In the genomic region with DNA sequence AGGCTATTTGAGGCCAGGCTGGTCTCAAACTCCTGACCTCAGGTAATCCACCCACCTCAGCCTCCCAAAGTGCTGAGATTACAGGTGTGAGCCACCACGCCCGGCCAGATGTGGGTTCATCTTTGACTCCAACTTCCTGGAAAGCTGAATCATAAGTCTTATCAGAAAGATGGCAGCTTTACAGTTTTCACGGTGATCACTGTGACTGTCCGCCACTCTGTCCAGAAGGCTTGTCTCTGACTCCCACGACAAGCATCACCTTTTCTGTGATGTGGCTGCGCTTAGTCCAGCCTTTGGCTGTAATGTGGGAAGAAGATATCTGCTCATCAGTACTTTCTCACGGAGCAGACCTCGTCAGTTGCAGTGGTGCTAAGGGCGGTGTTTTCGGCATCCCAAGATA, we compare ENCODE assay signal across 1 cellular context.
TF ChIP-seq lines count a peak whose summit lies in the region.

No MANE protein-coding gene starts in this region.

TF ChIP-seq in K562, 482 proteins besides CTCF, POLR2A, EP300 and RAD21 (continues in another document):
- TF ChIP-seq ZNF384 (IDR thresholded peaks at IDR 0.05; ENCODE audit: low read depth, low read length) (no peak), SREBF1 (IDR thresholded peaks at IDR 0.05; ENCODE audit: borderline replicate concordance, low read depth, low read length) (no peak), SMAD1 (IDR thresholded peaks at IDR 0.05; ENCODE audit: low read depth, low read length, partially characterized antibody) (no peak), NR4A1 (CRISPR knock-in tag; IDR thresholded peaks at IDR 0.05) (no peak), NR4A1 (tag; IDR thresholded peaks at IDR 0.05) (no peak), MCM7 (IDR thresholded peaks at IDR 0.05) (no peak), ETS2 (tag; IDR thresholded peaks at IDR 0.05; ENCODE audit: borderline replicate concordance, poor library complexity, severe bottlenecking) (no peak), RHOXF2B (CRISPR knock-in tag; conservative IDR thresholded peaks at IDR 0.05) (no peak), NEUROD1 (IDR thresholded peaks at IDR 0.05; ENCODE audit: borderline replicate concordance, low read depth, low read length, partially characterized antibody) (no peak), RBFOX2 (IDR thresholded peaks at IDR 0.05; ENCODE audit: low read depth, low read length) (no peak), FIP1L1 (IDR thresholded peaks at IDR 0.05; ENCODE audit: low read depth, low read length, poor library complexity, severe bottlenecking) (no peak), EGR1 (conservative IDR thresholded peaks at IDR 0.05) (peak; percentile 47), STAT5A (IDR thresholded peaks at IDR 0.05; ENCODE audit: borderline replicate concordance, low read length) (peak; percentile 56; the same call in 1 of the 2 replicates), JUND (IDR thresholded peaks at IDR 0.05; ENCODE audit: borderline replicate concordance, low read depth, low read length) (peak; percentile 48; the same call in 1 of the 2 replicates), JUND (tag; IDR thresholded peaks at IDR 0.05; ENCODE audit: borderline replicate concordance, low read depth, low read length) (no peak; the same call in 2 of the 3 replicates), ZNF347 (CRISPR knock-in tag; IDR thresholded peaks at IDR 0.05; ENCODE audit: low read depth) (no peak), KHSRP (IDR thresholded peaks at IDR 0.05) (no peak), SMARCE1 (IDR thresholded peaks at IDR 0.05) (no peak), ZFP1 (CRISPR knock-in tag; IDR thresholded peaks at IDR 0.05) (no peak), ZBTB17 (CRISPR knock-in tag; IDR thresholded peaks at IDR 0.05) (no peak), YBX1 (IDR thresholded peaks at IDR 0.05) (no peak), NRF1 (conservative IDR thresholded peaks at IDR 0.05 in 1 of 2, IDR thresholded peaks at IDR 0.05 in 1 of 2) (no peak), LARP7 (IDR thresholded peaks at IDR 0.05) (no peak), PTRF (tag; IDR thresholded peaks at IDR 0.05) (no peak), CREB1 (IDR thresholded peaks at IDR 0.05) (no peak), CREB1 (CRISPR knock-in tag; IDR thresholded peaks at IDR 0.05) (no peak)
- TF ChIP-seq, protein P1, sequence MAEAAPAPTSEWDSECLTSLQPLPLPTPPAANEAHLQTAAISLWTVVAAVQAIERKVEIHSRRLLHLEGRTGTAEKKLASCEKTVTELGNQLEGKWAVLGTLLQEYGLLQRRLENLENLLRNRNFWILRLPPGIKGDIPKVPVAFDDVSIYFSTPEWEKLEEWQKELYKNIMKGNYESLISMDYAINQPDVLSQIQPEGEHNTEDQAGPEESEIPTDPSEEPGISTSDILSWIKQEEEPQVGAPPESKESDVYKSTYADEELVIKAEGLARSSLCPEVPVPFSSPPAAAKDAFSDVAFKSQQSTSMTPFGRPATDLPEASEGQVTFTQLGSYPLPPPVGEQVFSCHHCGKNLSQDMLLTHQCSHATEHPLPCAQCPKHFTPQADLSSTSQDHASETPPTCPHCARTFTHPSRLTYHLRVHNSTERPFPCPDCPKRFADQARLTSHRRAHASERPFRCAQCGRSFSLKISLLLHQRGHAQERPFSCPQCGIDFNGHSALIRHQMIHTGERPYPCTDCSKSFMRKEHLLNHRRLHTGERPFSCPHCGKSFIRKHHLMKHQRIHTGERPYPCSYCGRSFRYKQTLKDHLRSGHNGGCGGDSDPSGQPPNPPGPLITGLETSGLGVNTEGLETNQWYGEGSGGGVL (CRISPR knock-in tag; IDR thresholded peaks at IDR 0.05): no peak
- TF ChIP-seq, protein P2, sequence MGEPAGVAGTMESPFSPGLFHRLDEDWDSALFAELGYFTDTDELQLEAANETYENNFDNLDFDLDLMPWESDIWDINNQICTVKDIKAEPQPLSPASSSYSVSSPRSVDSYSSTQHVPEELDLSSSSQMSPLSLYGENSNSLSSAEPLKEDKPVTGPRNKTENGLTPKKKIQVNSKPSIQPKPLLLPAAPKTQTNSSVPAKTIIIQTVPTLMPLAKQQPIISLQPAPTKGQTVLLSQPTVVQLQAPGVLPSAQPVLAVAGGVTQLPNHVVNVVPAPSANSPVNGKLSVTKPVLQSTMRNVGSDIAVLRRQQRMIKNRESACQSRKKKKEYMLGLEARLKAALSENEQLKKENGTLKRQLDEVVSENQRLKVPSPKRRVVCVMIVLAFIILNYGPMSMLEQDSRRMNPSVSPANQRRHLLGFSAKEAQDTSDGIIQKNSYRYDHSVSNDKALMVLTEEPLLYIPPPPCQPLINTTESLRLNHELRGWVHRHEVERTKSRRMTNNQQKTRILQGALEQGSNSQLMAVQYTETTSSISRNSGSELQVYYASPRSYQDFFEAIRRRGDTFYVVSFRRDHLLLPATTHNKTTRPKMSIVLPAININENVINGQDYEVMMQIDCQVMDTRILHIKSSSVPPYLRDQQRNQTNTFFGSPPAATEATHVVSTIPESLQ (CRISPR knock-in tag; IDR thresholded peaks at IDR 0.05): no peak
- TF ChIP-seq, protein P3, sequence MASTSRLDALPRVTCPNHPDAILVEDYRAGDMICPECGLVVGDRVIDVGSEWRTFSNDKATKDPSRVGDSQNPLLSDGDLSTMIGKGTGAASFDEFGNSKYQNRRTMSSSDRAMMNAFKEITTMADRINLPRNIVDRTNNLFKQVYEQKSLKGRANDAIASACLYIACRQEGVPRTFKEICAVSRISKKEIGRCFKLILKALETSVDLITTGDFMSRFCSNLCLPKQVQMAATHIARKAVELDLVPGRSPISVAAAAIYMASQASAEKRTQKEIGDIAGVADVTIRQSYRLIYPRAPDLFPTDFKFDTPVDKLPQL (IDR thresholded peaks at IDR 0.05; ENCODE audit: extremely low read depth, insufficient read length): no peak
- TF ChIP-seq, protein P4, sequence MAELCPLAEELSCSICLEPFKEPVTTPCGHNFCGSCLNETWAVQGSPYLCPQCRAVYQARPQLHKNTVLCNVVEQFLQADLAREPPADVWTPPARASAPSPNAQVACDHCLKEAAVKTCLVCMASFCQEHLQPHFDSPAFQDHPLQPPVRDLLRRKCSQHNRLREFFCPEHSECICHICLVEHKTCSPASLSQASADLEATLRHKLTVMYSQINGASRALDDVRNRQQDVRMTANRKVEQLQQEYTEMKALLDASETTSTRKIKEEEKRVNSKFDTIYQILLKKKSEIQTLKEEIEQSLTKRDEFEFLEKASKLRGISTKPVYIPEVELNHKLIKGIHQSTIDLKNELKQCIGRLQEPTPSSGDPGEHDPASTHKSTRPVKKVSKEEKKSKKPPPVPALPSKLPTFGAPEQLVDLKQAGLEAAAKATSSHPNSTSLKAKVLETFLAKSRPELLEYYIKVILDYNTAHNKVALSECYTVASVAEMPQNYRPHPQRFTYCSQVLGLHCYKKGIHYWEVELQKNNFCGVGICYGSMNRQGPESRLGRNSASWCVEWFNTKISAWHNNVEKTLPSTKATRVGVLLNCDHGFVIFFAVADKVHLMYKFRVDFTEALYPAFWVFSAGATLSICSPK (IDR thresholded peaks at IDR 0.05; ENCODE audit: borderline replicate concordance): no peak
- TF ChIP-seq, protein P5, sequence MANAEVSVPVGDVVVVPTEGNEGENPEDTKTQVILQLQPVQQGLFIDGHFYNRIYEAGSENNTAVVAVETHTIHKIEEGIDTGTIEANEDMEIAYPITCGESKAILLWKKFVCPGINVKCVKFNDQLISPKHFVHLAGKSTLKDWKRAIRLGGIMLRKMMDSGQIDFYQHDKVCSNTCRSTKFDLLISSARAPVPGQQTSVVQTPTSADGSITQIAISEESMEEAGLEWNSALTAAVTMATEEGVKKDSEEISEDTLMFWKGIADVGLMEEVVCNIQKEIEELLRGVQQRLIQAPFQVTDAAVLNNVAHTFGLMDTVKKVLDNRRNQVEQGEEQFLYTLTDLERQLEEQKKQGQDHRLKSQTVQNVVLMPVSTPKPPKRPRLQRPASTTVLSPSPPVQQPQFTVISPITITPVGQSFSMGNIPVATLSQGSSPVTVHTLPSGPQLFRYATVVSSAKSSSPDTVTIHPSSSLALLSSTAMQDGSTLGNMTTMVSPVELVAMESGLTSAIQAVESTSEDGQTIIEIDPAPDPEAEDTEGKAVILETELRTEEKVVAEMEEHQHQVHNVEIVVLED (CRISPR knock-in tag; IDR thresholded peaks at IDR 0.05): no peak
- TF ChIP-seq, protein P6, sequence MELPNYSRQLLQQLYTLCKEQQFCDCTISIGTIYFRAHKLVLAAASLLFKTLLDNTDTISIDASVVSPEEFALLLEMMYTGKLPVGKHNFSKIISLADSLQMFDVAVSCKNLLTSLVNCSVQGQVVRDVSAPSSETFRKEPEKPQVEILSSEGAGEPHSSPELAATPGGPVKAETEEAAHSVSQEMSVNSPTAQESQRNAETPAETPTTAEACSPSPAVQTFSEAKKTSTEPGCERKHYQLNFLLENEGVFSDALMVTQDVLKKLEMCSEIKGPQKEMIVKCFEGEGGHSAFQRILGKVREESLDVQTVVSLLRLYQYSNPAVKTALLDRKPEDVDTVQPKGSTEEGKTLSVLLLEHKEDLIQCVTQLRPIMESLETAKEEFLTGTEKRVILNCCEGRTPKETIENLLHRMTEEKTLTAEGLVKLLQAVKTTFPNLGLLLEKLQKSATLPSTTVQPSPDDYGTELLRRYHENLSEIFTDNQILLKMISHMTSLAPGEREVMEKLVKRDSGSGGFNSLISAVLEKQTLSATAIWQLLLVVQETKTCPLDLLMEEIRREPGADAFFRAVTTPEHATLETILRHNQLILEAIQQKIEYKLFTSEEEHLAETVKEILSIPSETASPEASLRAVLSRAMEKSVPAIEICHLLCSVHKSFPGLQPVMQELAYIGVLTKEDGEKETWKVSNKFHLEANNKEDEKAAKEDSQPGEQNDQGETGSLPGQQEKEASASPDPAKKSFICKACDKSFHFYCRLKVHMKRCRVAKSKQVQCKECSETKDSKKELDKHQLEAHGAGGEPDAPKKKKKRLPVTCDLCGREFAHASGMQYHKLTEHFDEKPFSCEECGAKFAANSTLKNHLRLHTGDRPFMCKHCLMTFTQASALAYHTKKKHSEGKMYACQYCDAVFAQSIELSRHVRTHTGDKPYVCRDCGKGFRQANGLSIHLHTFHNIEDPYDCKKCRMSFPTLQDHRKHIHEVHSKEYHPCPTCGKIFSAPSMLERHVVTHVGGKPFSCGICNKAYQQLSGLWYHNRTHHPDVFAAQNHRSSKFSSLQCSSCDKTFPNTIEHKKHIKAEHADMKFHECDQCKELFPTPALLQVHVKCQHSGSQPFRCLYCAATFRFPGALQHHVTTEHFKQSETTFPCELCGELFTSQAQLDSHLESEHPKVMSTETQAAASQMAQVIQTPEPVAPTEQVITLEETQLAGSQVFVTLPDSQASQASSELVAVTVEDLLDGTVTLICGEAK (IDR thresholded peaks at IDR 0.05): no peak
- TF ChIP-seq, protein P6 (CRISPR knock-in tag; IDR thresholded peaks at IDR 0.05): no peak
- TF ChIP-seq, protein P7, sequence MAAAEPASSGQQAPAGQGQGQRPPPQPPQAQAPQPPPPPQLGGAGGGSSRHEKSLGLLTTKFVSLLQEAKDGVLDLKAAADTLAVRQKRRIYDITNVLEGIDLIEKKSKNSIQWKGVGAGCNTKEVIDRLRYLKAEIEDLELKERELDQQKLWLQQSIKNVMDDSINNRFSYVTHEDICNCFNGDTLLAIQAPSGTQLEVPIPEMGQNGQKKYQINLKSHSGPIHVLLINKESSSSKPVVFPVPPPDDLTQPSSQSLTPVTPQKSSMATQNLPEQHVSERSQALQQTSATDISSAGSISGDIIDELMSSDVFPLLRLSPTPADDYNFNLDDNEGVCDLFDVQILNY (CRISPR knock-in tag; IDR thresholded peaks at IDR 0.05): no peak
- TF ChIP-seq, protein P8, sequence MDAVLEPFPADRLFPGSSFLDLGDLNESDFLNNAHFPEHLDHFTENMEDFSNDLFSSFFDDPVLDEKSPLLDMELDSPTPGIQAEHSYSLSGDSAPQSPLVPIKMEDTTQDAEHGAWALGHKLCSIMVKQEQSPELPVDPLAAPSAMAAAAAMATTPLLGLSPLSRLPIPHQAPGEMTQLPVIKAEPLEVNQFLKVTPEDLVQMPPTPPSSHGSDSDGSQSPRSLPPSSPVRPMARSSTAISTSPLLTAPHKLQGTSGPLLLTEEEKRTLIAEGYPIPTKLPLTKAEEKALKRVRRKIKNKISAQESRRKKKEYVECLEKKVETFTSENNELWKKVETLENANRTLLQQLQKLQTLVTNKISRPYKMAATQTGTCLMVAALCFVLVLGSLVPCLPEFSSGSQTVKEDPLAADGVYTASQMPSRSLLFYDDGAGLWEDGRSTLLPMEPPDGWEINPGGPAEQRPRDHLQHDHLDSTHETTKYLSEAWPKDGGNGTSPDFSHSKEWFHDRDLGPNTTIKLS (IDR thresholded peaks at IDR 0.05; ENCODE audit: borderline replicate concordance, low read depth): no peak
